ENCODE assay signal across 9 cellular contexts in genomic region chr11:119284344-119285157, GRCh38. TPM values are rescaled to one million over a fixed set of nuclear protein-coding genes. Genes with fewer than 3 reads are reported as not detected.
DNase-seq lines count a peak whose midpoint lies in the region; ATAC-seq and TF ChIP-seq lines count a peak whose summit lies in the region.
"Had no signal": no experiment of that assay in that cellular context is flagged by ENCODE, and none has a peak within 500 bp of the region (broad histone marks: within the 10 kb centered on the region; RNA-seq: fewer than 3 reads in every experiment).

No MANE protein-coding gene starts in this region.

- peak; percentile 36 for DNase-seq in COLO829 (ENCODE audit: low spot score)
- peak; percentile 4 for DNase-seq in NCI-H82 treated with DMSO at 0.1 percent for 48 hours (lab: John Stamatoyannopoulos, UW; ENCODE audit: unreplicated experiment)
- peak; percentile 56 for DNase-seq in central memory CD4-positive, alpha-beta T cell
- no peak for DNase-seq in lower lobe of right lung
- DNase-seq in OCI-M2 (lab: John Stamatoyannopoulos, UW; ENCODE audit: unreplicated experiment): no peak
- DNase-seq in NCI-H128 (lab: John Stamatoyannopoulos, UW; ENCODE audit: unreplicated experiment): no peak
- no peak for DNase-seq in T1000 (lab: John Stamatoyannopoulos, UW)

- intact Hi-C loops in lower lobe of right lung (cut with DNase I): no loop called here

- peak; percentile 44 for TF ChIP-seq CTCF in lower lobe of right lung (IDR thresholded peaks at IDR 0.05)

- no peaks in the 10 kb centered on the region for H3K27me3 ChIP-seq in lower lobe of right lung (ENCODE audit: low read depth)

- peaks cover 7% of the 10 kb centered on the region for H3K4me1 ChIP-seq in lower lobe of right lung

- H3K27ac ChIP-seq in lower lobe of right lung: no peak overlapping the region

- no peaks in the 10 kb centered on the region for H3K9me3 ChIP-seq in lower lobe of right lung

- H3K36me3 ChIP-seq in lower lobe of right lung: peaks cover 57% of the 10 kb centered on the region

- ATAC-seq in GM18517 (IDR thresholded peaks at IDR 0.05; ENCODE audit: unreplicated experiment) (peak; percentile 46), lower lobe of right lung (peak; percentile 73 to 76)

- no peak overlapping the region for H3K4me3 ChIP-seq in lower lobe of right lung

RNA-seq across cellular contexts. Expression of gene MCAM, which starts 32.4 kb away (rescaled TPM):
- 67.1 TPM for total RNA-seq in lower lobe of right lung

RNA-seq across cellular contexts. Expression of gene RNF26, which starts 49.8 kb away (rescaled TPM):
- total RNA-seq in lower lobe of right lung: 19.3 TPM

RNA-seq across cellular contexts. Expression of gene C1QTNF5, which starts 56.1 kb away (rescaled TPM):
- 28.2 TPM for total RNA-seq in lower lobe of right lung
- total RNA-seq: T-helper 2 cell treated with Interferon-gamma antibody and Interleukin-4, amounts not matched to agents 100 ng/mL and 5 ng/mL, for 36 hours had no signal

Comparison
In these comparisons a context has a peak if more than half of its experiments do, and no peak if none do; other contexts are left out.
1. DNase-seq: peak in COLO829 (single experiment), NCI-H82 treated with DMSO at 0.1 percent for 48 hours (single experiment) and central memory CD4-positive, alpha-beta T cell (single experiment); none in lower lobe of right lung (single experiment), OCI-M2 (single experiment), NCI-H128 (single experiment) and T1000 (single experiment).